1 cellular context compared by ENCODE assay signal in the genomic region with DNA sequence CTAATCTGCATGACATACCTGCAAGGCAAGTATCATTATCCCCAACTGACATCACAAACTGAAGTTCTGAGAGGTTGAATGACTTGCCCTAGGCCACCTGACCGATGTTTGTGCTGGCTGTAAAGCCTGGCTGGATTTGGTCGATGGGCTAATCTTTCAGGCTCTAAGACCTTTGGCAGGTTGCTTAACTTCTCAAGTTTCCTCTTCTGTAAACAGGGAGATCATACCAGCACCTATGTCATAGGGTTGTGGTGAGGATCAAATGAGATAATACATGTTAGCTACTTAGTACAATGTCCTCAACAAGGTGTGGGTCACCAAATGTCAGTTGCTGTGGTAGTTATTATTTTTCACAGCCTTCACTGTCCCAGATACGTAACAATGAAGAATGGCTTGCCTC.
TF ChIP-seq lines count a peak whose summit lies in the region.

No MANE protein-coding gene starts in this region.

TF ChIP-seq in HEK293, 187 proteins besides CTCF, POLR2A, EP300 and RAD21 (continued from another document and continues in another):
- TF ChIP-seq, protein P1, sequence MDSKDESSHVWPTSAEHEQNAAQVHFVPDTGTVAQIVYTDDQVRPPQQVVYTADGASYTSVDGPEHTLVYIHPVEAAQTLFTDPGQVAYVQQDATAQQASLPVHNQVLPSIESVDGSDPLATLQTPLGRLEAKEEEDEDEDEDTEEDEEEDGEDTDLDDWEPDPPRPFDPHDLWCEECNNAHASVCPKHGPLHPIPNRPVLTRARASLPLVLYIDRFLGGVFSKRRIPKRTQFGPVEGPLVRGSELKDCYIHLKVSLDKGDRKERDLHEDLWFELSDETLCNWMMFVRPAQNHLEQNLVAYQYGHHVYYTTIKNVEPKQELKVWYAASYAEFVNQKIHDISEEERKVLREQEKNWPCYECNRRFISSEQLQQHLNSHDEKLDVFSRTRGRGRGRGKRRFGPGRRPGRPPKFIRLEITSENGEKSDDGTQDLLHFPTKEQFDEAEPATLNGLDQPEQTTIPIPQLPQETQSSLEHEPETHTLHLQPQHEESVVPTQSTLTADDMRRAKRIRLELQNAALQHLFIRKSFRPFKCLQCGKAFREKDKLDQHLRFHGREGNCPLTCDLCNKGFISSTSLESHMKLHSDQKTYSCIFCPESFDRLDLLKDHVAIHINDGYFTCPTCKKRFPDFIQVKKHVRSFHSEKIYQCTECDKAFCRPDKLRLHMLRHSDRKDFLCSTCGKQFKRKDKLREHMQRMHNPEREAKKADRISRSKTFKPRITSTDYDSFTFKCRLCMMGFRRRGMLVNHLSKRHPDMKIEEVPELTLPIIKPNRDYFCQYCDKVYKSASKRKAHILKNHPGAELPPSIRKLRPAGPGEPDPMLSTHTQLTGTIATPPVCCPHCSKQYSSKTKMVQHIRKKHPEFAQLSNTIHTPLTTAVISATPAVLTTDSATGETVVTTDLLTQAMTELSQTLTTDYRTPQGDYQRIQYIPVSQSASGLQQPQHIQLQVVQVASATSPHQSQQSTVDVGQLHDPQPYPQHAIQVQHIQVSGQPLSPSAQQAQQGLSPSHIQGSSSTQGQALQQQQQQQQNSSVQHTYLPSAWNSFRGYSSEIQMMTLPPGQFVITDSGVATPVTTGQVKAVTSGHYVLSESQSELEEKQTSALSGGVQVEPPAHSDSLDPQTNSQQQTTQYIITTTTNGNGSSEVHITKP (tag by site-specific recombination; IDR thresholded peaks at IDR 0.05), result peak; percentile 62
- TF ChIP-seq GFI1B (tag by site-specific recombination; IDR thresholded peaks at IDR 0.05) (no peak), GLIS1 (tag by site-specific recombination; IDR thresholded peaks at IDR 0.05) (no peak), ZNF610 (tag by site-specific recombination; IDR thresholded peaks at IDR 0.05; ENCODE audit: borderline replicate concordance) (no peak), OSR2 (tag by site-specific recombination; IDR thresholded peaks at IDR 0.05) (peak; percentile 44; the same call in 1 of the 2 replicates), ZNF596 (tag by site-specific recombination; IDR thresholded peaks at IDR 0.05) (no peak), KLF8 (tag by site-specific recombination; IDR thresholded peaks at IDR 0.05) (peak; percentile 84), KLF16 (tag by site-specific recombination; IDR thresholded peaks at IDR 0.05) (no peak), ZNF391 (tag by site-specific recombination; IDR thresholded peaks at IDR 0.05; ENCODE audit: borderline replicate concordance, low read depth) (no peak), ZNF292 (tag by site-specific recombination; IDR thresholded peaks at IDR 0.05; ENCODE audit: borderline replicate concordance, low read depth) (no peak), ZNF248 (tag by site-specific recombination; IDR thresholded peaks at IDR 0.05) (no peak), SCRT1 (tag by site-specific recombination; IDR thresholded peaks at IDR 0.05; ENCODE audit: borderline replicate concordance) (no peak), FEZF1 (tag by site-specific recombination; IDR thresholded peaks at IDR 0.05) (peak; percentile 49; the same call in 1 of the 2 replicates), ZNF629 (tag by site-specific recombination; IDR thresholded peaks at IDR 0.05) (peak; percentile 90), IKZF3 (tag by site-specific recombination; IDR thresholded peaks at IDR 0.05) (no peak), ZNF843 (tag by site-specific recombination; IDR thresholded peaks at IDR 0.05) (peak; percentile 84), SETDB1 (IDR thresholded peaks at IDR 0.05; ENCODE audit: insufficient read length, low read length) (no peak), ZNF768 (tag by site-specific recombination; IDR thresholded peaks at IDR 0.05) (no peak), YY2 (tag by site-specific recombination; IDR thresholded peaks at IDR 0.05) (no peak), BCL11B (tag by site-specific recombination; IDR thresholded peaks at IDR 0.05; ENCODE audit: low read depth) (no peak), ZNF175 (tag by site-specific recombination; IDR thresholded peaks at IDR 0.05) (no peak), ZNF654 (tag by site-specific recombination; IDR thresholded peaks at IDR 0.05; ENCODE audit: low read depth) (no peak), ZFP37 (tag by site-specific recombination; IDR thresholded peaks at IDR 0.05) (peak; percentile 51; the same call in 1 of the 2 replicates), ZNF521 (tag by site-specific recombination; IDR thresholded peaks at IDR 0.05) (no peak), ZNF664 (tag by site-specific recombination; IDR thresholded peaks at IDR 0.05) (no peak), PBX3 (CRISPR knock-in tag; IDR thresholded peaks at IDR 0.05) (no peak), KLF10 (tag by site-specific recombination; IDR thresholded peaks at IDR 0.05) (no peak), ZNF324 (tag by site-specific recombination; IDR thresholded peaks at IDR 0.05) (no peak), ZSCAN18 (tag by site-specific recombination; IDR thresholded peaks at IDR 0.05) (no peak), ZNF148 (tag by site-specific recombination; IDR thresholded peaks at IDR 0.05; ENCODE audit: borderline replicate concordance) (no peak), PATZ1 (tag by site-specific recombination; IDR thresholded peaks at IDR 0.05) (no peak), ZIC2 (tag by site-specific recombination; IDR thresholded peaks at IDR 0.05) (no peak), ZNF394 (tag by site-specific recombination; IDR thresholded peaks at IDR 0.05; ENCODE audit: borderline replicate concordance) (peak; percentile 26; the same call in 1 of the 2 replicates), ZNF362 (tag by site-specific recombination; IDR thresholded peaks at IDR 0.05) (no peak), ZNF571 (tag by site-specific recombination; IDR thresholded peaks at IDR 0.05) (no peak)
- TF ChIP-seq, protein P2, sequence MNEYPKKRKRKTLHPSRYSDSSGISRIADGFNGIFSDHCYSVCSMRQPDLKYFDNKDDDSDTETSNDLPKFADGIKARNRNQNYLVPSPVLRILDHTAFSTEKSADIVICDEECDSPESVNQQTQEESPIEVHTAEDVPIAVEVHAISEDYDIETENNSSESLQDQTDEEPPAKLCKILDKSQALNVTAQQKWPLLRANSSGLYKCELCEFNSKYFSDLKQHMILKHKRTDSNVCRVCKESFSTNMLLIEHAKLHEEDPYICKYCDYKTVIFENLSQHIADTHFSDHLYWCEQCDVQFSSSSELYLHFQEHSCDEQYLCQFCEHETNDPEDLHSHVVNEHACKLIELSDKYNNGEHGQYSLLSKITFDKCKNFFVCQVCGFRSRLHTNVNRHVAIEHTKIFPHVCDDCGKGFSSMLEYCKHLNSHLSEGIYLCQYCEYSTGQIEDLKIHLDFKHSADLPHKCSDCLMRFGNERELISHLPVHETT (tag by site-specific recombination; IDR thresholded peaks at IDR 0.05), result peak; percentile 68
- TF ChIP-seq, protein P3, sequence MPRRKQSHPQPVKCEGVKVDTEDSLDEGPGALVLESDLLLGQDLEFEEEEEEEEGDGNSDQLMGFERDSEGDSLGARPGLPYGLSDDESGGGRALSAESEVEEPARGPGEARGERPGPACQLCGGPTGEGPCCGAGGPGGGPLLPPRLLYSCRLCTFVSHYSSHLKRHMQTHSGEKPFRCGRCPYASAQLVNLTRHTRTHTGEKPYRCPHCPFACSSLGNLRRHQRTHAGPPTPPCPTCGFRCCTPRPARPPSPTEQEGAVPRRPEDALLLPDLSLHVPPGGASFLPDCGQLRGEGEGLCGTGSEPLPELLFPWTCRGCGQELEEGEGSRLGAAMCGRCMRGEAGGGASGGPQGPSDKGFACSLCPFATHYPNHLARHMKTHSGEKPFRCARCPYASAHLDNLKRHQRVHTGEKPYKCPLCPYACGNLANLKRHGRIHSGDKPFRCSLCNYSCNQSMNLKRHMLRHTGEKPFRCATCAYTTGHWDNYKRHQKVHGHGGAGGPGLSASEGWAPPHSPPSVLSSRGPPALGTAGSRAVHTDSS (tag by site-specific recombination; IDR thresholded peaks at IDR 0.05), result no peak
- TF ChIP-seq, protein P4, sequence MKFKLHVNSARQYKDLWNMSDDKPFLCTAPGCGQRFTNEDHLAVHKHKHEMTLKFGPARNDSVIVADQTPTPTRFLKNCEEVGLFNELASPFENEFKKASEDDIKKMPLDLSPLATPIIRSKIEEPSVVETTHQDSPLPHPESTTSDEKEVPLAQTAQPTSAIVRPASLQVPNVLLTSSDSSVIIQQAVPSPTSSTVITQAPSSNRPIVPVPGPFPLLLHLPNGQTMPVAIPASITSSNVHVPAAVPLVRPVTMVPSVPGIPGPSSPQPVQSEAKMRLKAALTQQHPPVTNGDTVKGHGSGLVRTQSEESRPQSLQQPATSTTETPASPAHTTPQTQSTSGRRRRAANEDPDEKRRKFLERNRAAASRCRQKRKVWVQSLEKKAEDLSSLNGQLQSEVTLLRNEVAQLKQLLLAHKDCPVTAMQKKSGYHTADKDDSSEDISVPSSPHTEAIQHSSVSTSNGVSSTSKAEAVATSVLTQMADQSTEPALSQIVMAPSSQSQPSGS (tag by site-specific recombination; IDR thresholded peaks at IDR 0.05; ENCODE audit: low read depth), result no peak
